8 cellular contexts compared by ENCODE assay signal in the genomic region with DNA sequence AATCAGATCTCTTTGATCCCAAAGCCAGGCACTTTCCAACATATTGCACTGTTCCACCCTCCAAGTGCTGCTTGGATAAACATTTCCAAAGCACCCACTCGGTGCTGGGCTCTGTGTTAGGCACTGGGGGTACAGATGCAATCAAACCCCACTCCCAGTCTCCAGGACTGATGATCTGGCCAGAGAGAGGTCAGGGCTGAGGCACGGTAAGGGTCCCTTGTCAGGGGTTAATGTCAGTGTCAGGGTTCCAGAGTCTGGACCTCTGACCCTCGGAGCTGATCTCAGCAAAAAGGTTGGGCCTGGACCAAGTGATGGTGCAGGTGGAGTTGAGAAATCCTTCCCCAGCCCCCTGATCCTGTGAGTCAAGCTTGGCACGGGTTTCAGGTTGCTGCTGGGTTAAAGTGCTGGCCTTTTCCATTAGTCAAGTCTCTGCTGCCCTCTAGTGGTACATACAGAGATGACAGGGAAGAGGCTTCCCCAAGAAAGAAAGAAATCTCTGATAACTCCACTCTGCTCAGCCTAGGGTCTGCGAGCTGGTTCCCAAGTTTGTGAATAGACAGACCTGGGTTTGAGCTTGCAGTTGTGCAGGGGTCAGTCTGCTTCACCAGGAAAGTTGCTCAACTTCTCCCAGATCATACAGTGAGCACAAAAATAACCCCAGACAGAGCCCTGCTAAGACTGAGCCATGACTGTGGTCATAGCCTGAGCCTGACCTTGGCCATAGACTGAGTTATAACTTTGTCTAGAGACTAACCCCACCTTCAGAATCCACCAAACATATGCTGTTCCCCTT.
DNase-seq lines count a peak whose midpoint lies in the region; ATAC-seq and TF ChIP-seq lines count a peak whose summit lies in the region.

No MANE protein-coding gene starts in this region.

- H2AFZ ChIP-seq in neuronal stem cell (ENCODE audit: low read length) = no peak overlapping the region

- no peak overlapping the region for H3K27ac Mint-ChIP-seq in activated CD4-positive, alpha-beta memory T cell treated with anti-CD3 and anti-CD28 coated beads for 36 hours

- no peak overlapping the region for H3K4ac ChIP-seq in neuronal stem cell (ENCODE audit: low read length)

- peaks cover 0 to 2% of the 10 kb centered on the region in 2 donors for H3K9me3 ChIP-seq in neuronal stem cell (replicated peaks in 1 of 2; ENCODE audit: control insufficient read depth in 2 of 2, insufficient read depth in 1 of 2, low read depth in 1 of 2, low read length in 2 of 2)

- peaks cover 0 to 1% of the 10 kb centered on the region in 2 donors for H3K4me1 ChIP-seq in neuronal stem cell (ENCODE audit: control insufficient read depth in 2 of 2, insufficient read depth in 1 of 2, low read depth in 1 of 2, low read length in 2 of 2)

- H2AK5ac ChIP-seq in neuronal stem cell (ENCODE audit: low read depth, low read length) = no peak overlapping the region

- no peak overlapping the region for H3K23ac ChIP-seq in neuronal stem cell (ENCODE audit: low read depth, low read length, poor library complexity)

- H3K4me2 ChIP-seq in neuronal stem cell (ENCODE audit: insufficient read depth, low read length, poor library complexity, severe bottlenecking) = no peak overlapping the region

- WGBS in neuronal stem cell (ENCODE audit: extremely low coverage in 2 of 2, insufficient read length in 2 of 2, insufficient replicate concordance in 1 of 2), 2 donors = no CpG with 5 or more reads among the region's 5 CpGs

- no peak overlapping the region for H2BK5ac ChIP-seq in neuronal stem cell (ENCODE audit: low read length)

- POLR2A ChIA-PET in activated CD4-positive, alpha-beta memory T cell treated with anti-CD3 and anti-CD28 coated beads for 36 hours (lab: Charles Lee) = no interaction called here

- H3K14ac ChIP-seq in neuronal stem cell (ENCODE audit: low read length) = no peak overlapping the region

- DNase-seq in stimulated activated CD4-positive, alpha-beta T cell treated with anti-CD3 and anti-CD28 coated beads, Interleukin-1b, Interleukin-23, amount 100 ng/mL, for 48 hours = peak; percentile 25
- DNase-seq in stimulated activated CD4-positive, alpha-beta T cell treated with anti-CD3 and anti-CD28 coated beads, Interleukin-4, amount 100 ng/mL, for 4 hours = no peak
- DNase-seq in NCI-H2227 treated with DMSO at 0.1 percent for 48 hours (lab: John Stamatoyannopoulos, UW) (peak; percentile 70), fibroblast of pulmonary artery (ENCODE audit: low read depth) (peak; percentile 86), neuronal stem cell (ENCODE audit: low spot score) (peak; percentile 83)
- peak; percentile 38 for DNase-seq in activated CD4-positive, alpha-beta memory T cell treated with anti-CD3 and anti-CD28 coated beads for 36 hours

- CTCF ChIA-PET in activated CD4-positive, alpha-beta memory T cell treated with anti-CD3 and anti-CD28 coated beads for 36 hours (lab: Charles Lee) = interaction anchor here (0.7 to 7.6 kb wide), 6 partner anchors 9 to 1804 kb away, joined by 3 to 44 read pairs (median 6); no protein-coding TSS in a partner anchor

- H3K9me3 Mint-ChIP-seq in activated CD4-positive, alpha-beta memory T cell treated with anti-CD3 and anti-CD28 coated beads for 36 hours = no peaks in the 10 kb centered on the region

- no peak overlapping the region for H4K91ac ChIP-seq in neuronal stem cell (ENCODE audit: low read depth, low read length, poor library complexity)

- peaks cover 16% of the 10 kb centered on the region for H3K27me3 Mint-ChIP-seq in activated CD4-positive, alpha-beta memory T cell treated with anti-CD3 and anti-CD28 coated beads for 36 hours

- H3K4me3 Mint-ChIP-seq in activated CD4-positive, alpha-beta memory T cell treated with anti-CD3 and anti-CD28 coated beads for 36 hours = no peak overlapping the region

- H4K8ac ChIP-seq in neuronal stem cell (ENCODE audit: low read depth, low read length) = no peak overlapping the region

- H3K27ac ChIP-seq in neuronal stem cell (replicated peaks; ENCODE audit: low read length) = no peak overlapping the region

- H3K27me3 ChIP-seq in neuronal stem cell (ENCODE audit: control insufficient read depth in 3 of 3, insufficient read depth in 3 of 3, low read depth in 1 of 3, low read length in 3 of 3) = no peaks in the 10 kb centered on the region

- H3K4me1 Mint-ChIP-seq in activated CD4-positive, alpha-beta memory T cell treated with anti-CD3 and anti-CD28 coated beads for 36 hours (ENCODE audit: low read depth) = no peaks in the 10 kb centered on the region

- no peaks in the 10 kb centered on the region for H3K36me3 Mint-ChIP-seq in activated CD4-positive, alpha-beta memory T cell treated with anti-CD3 and anti-CD28 coated beads for 36 hours

- no peaks in the 10 kb centered on the region for H3K36me3 ChIP-seq in neuronal stem cell (replicated peaks in 1 of 2; ENCODE audit: control insufficient read depth in 2 of 2, insufficient read depth in 2 of 2, low read length in 2 of 2)

- intact Hi-C loops in activated CD4-positive, alpha-beta memory T cell treated with anti-CD3 and anti-CD28 coated beads for 36 hours (cut with micrococcal nuclease) = loop anchor here (5.0 kb wide), 1 partner anchor 1671 kb away; no protein-coding TSS in a partner anchor

- no peak overlapping the region for H2BK120ac ChIP-seq in neuronal stem cell (ENCODE audit: low read depth, low read length)

- H3K9ac ChIP-seq in neuronal stem cell (ENCODE audit: low read depth, low read length, poor library complexity) = no peak overlapping the region

- H3K4me3 ChIP-seq in fibroblast of pulmonary artery (replicated peaks; ENCODE audit: low read depth, low read length) (no peak overlapping the region), neuronal stem cell (ENCODE audit: low read length in 2 of 2) (no peak overlapping the region)

- peak overlapping the region; percentile 62 for H2BK15ac ChIP-seq in neuronal stem cell (ENCODE audit: low read length)

- TF ChIP-seq CTCF in fibroblast of pulmonary artery (IDR thresholded peaks at IDR 0.05; ENCODE audit: low read length, missing control alignments) = peak; percentile 91

- no peaks in the 10 kb centered on the region for H3K79me1 ChIP-seq in neuronal stem cell (ENCODE audit: low read depth, low read length)

- H3K18ac ChIP-seq in neuronal stem cell (ENCODE audit: low read length) = peak overlapping the region; percentile 33

- no peak overlapping the region for H2BK12ac ChIP-seq in neuronal stem cell (ENCODE audit: low read length)

- ATAC-seq in HG02973 (IDR thresholded peaks at IDR 0.05; ENCODE audit: unreplicated experiment) = peak; percentile 71
- ATAC-seq in GM19397 (IDR thresholded peaks at IDR 0.05; ENCODE audit: unreplicated experiment) = no peak

Comparison
In these comparisons a context has a peak if more than half of its experiments do, and no peak if none do; other contexts are left out.
1. DNase-seq: peak in stimulated activated CD4-positive, alpha-beta T cell treated with anti-CD3 and anti-CD28 coated beads, Interleukin-1b, Interleukin-23, amount 100 ng/mL, for 48 hours (single experiment), NCI-H2227 treated with DMSO at 0.1 percent for 48 hours (single experiment), activated CD4-positive, alpha-beta memory T cell treated with anti-CD3 and anti-CD28 coated beads for 36 hours (single experiment), fibroblast of pulmonary artery (single experiment) and neuronal stem cell (single experiment); none in stimulated activated CD4-positive, alpha-beta T cell treated with anti-CD3 and anti-CD28 coated beads, Interleukin-4, amount 100 ng/mL, for 4 hours (0 of 2).